Comparison of ENCODE assay signal across 1 cellular context in the genomic region with DNA sequence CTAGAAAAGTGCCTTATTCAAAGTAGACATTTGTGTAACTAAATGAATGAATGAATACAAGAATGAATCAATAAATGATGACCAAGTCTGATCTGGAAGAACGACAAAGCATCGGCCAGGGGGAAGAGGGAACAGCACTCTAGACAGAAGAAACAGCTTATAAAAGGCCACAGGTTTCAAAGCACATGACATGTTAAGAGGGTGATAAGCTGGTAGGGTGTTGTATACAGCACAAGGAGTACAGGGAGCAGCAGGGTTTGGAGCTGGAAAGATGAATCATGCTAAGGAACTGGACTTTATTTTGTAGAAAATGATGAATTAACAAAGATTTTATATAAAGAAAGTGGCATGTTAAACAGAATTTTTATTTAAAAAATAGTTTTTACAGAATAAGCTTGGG.
TF ChIP-seq lines count a peak whose summit lies in the region.

No MANE protein-coding gene starts in this region.

TF ChIP-seq in K562, 482 proteins besides CTCF, POLR2A, EP300 and RAD21 (continued from another document):
- TF ChIP-seq, protein P1, sequence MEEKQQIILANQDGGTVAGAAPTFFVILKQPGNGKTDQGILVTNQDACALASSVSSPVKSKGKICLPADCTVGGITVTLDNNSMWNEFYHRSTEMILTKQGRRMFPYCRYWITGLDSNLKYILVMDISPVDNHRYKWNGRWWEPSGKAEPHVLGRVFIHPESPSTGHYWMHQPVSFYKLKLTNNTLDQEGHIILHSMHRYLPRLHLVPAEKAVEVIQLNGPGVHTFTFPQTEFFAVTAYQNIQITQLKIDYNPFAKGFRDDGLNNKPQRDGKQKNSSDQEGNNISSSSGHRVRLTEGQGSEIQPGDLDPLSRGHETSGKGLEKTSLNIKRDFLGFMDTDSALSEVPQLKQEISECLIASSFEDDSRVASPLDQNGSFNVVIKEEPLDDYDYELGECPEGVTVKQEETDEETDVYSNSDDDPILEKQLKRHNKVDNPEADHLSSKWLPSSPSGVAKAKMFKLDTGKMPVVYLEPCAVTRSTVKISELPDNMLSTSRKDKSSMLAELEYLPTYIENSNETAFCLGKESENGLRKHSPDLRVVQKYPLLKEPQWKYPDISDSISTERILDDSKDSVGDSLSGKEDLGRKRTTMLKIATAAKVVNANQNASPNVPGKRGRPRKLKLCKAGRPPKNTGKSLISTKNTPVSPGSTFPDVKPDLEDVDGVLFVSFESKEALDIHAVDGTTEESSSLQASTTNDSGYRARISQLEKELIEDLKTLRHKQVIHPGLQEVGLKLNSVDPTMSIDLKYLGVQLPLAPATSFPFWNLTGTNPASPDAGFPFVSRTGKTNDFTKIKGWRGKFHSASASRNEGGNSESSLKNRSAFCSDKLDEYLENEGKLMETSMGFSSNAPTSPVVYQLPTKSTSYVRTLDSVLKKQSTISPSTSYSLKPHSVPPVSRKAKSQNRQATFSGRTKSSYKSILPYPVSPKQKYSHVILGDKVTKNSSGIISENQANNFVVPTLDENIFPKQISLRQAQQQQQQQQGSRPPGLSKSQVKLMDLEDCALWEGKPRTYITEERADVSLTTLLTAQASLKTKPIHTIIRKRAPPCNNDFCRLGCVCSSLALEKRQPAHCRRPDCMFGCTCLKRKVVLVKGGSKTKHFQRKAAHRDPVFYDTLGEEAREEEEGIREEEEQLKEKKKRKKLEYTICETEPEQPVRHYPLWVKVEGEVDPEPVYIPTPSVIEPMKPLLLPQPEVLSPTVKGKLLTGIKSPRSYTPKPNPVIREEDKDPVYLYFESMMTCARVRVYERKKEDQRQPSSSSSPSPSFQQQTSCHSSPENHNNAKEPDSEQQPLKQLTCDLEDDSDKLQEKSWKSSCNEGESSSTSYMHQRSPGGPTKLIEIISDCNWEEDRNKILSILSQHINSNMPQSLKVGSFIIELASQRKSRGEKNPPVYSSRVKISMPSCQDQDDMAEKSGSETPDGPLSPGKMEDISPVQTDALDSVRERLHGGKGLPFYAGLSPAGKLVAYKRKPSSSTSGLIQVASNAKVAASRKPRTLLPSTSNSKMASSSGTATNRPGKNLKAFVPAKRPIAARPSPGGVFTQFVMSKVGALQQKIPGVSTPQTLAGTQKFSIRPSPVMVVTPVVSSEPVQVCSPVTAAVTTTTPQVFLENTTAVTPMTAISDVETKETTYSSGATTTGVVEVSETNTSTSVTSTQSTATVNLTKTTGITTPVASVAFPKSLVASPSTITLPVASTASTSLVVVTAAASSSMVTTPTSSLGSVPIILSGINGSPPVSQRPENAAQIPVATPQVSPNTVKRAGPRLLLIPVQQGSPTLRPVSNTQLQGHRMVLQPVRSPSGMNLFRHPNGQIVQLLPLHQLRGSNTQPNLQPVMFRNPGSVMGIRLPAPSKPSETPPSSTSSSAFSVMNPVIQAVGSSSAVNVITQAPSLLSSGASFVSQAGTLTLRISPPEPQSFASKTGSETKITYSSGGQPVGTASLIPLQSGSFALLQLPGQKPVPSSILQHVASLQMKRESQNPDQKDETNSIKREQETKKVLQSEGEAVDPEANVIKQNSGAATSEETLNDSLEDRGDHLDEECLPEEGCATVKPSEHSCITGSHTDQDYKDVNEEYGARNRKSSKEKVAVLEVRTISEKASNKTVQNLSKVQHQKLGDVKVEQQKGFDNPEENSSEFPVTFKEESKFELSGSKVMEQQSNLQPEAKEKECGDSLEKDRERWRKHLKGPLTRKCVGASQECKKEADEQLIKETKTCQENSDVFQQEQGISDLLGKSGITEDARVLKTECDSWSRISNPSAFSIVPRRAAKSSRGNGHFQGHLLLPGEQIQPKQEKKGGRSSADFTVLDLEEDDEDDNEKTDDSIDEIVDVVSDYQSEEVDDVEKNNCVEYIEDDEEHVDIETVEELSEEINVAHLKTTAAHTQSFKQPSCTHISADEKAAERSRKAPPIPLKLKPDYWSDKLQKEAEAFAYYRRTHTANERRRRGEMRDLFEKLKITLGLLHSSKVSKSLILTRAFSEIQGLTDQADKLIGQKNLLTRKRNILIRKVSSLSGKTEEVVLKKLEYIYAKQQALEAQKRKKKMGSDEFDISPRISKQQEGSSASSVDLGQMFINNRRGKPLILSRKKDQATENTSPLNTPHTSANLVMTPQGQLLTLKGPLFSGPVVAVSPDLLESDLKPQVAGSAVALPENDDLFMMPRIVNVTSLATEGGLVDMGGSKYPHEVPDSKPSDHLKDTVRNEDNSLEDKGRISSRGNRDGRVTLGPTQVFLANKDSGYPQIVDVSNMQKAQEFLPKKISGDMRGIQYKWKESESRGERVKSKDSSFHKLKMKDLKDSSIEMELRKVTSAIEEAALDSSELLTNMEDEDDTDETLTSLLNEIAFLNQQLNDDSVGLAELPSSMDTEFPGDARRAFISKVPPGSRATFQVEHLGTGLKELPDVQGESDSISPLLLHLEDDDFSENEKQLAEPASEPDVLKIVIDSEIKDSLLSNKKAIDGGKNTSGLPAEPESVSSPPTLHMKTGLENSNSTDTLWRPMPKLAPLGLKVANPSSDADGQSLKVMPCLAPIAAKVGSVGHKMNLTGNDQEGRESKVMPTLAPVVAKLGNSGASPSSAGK (IDR thresholded peaks at IDR 0.05), result no peak
